In genomic region chr3:69113536-69113935, GRCh38 we compare ENCODE assay signal across 31 cellular contexts. TPM values are rescaled to one million over a fixed set of nuclear protein-coding genes. Genes with fewer than 3 reads are reported as not detected.
DNase-seq lines count a peak whose midpoint lies in the region; ATAC-seq and TF ChIP-seq lines count a peak whose summit lies in the region.
"Had no signal": no experiment of that assay in that cellular context is flagged by ENCODE, and none has a peak within 500 bp of the region (broad histone marks: within the 10 kb centered on the region; RNA-seq: fewer than 3 reads in every experiment).

No MANE protein-coding gene starts in this region.

- H3K27me3 ChIP-seq in DND-41 (ENCODE audit: insufficient read depth, low read length, poor library complexity) (no peaks in the 10 kb centered on the region), ovary (no peaks in the 10 kb centered on the region)

- no peak overlapping the region for H3K9ac ChIP-seq in DND-41 (ENCODE audit: low read depth, low read length)

- no peak for TF ChIP-seq POLR2A in ovary (IDR thresholded peaks at IDR 0.05)

- TF ChIP-seq EP300 in ovary (IDR thresholded peaks at IDR 0.05) = no peak

- H3K27ac ChIP-seq in DND-41 (ENCODE audit: low read length) (no peak overlapping the region), ovary (no peak overlapping the region)
- H3K27ac ChIP-seq: epithelial cell of prostate, skin epidermis, thoracic aorta had no signal

- 0 out of 2 replicates have a peak overlapping the region, but pooled peaks have one; percentile 7 for H2AFZ ChIP-seq in DND-41 (ENCODE audit: low read depth, low read length)

- 81 to 83% (median 81%) methylated on average over 3 of the region's 3 CpGs for WGBS in ovary, 3 donors

- H3K9me3 ChIP-seq in DND-41 (ENCODE audit: insufficient read depth, low read length, severe bottlenecking) = no peaks in the 10 kb centered on the region
- no peaks in the 10 kb centered on the region for H3K9me3 ChIP-seq in ovary
- H3K9me3 ChIP-seq: thoracic aorta had no signal

- intact Hi-C loops in ovary (cut with DNase I) = no loop called here

- H3K4me1 ChIP-seq in DND-41 (ENCODE audit: insufficient read depth, low read length) (no peaks in the 10 kb centered on the region), ovary (ENCODE audit: insufficient read depth) (no peaks in the 10 kb centered on the region)

- H4K20me1 ChIP-seq in DND-41 (ENCODE audit: insufficient read depth, low read length) = no peaks in the 10 kb centered on the region

- H3K79me2 ChIP-seq in DND-41 (ENCODE audit: insufficient read depth, low read length) = no peaks in the 10 kb centered on the region

- ATAC-seq in DND-41 (ENCODE audit: insufficient read depth, low read depth) = peak; percentile 55; the same call in 1 of the 3 replicates
- ATAC-seq: activated CD4-positive, alpha-beta T cell treated with anti-CD3 and anti-CD28 coated beads for 36 hours; activated T-cell treated with anti-CD3 and anti-CD28 coated beads, Interleukin-2, amount 50 U/mL, for 72 hours; natural killer cell; PC-3; stimulated activated naive B cell treated with anti-CD40 and anti-IgM and Interleukin-4, amounts not matched to agents 10 μg/mL and 1 μg/mL and 100 μg/mL, for 72 hours had no signal

- no peak overlapping the region for H3K4me2 ChIP-seq in DND-41 (ENCODE audit: insufficient read depth, low read length)

- DNase-seq in DND-41 = no peak
- peak; percentile 64 for DNase-seq in RPMI7951 (ENCODE audit: low read depth)
- DNase-seq in fibroblast of the aortic adventitia (ENCODE audit: low read depth) = peak; percentile 63
- peak; percentile 83 for DNase-seq in myocyte (ENCODE audit: low read depth)
- no peak for DNase-seq in pons (ENCODE audit: low spot score)
- DNase-seq in D341Med (ENCODE audit: low spot score) = no peak
- no peak for DNase-seq in NCI-H446 treated with DMSO at 0.1 percent for 48 hours (lab: John Stamatoyannopoulos, UW)
- DNase-seq in ovary = no peak
- DNase-seq: activated CD4-positive, alpha-beta T cell treated with anti-CD3 and anti-CD28 coated beads for 36 hours; activated naive CD4-positive, alpha-beta T cell treated with anti-CD3 and anti-CD28 coated beads for 36 hours; activated T-cell treated with anti-CD3 and anti-CD28 coated beads, Interleukin-2, amount 50 U/mL, for 72 hours; aorta; CD4-positive, alpha-beta memory T cell; cerebellar nuclear complex; DMS53; GF-D8; H9; KBM-7; kidney; natural killer cell; NCI-H2029; NCI-H345; PC-3; posterior cingulate gyrus; SIG-M5; stimulated activated CD4-positive, alpha-beta T cell treated with anti-CD3 and anti-CD28 coated beads, Interleukin-2, amount 100 ng/mL, for 24 hours; stimulated activated naive B cell treated with anti-CD40 and anti-IgM and Interleukin-4, amounts not matched to agents 10 μg/mL and 1 μg/mL and 100 μg/mL, for 72 hours; T-helper 1 cell had no signal

- H3K36me3 ChIP-seq in DND-41 (ENCODE audit: insufficient read depth, low read length) (no peaks in the 10 kb centered on the region), ovary (no peaks in the 10 kb centered on the region)
- H3K36me3 ChIP-seq: thoracic aorta had no signal

- H3K4me3 ChIP-seq in DND-41 (ENCODE audit: low read depth in 1 of 2, low read length in 2 of 2) = no peak overlapping the region
- no peak overlapping the region for H3K4me3 ChIP-seq in fibroblast of the aortic adventitia (ENCODE audit: low read depth, low read length)
- no peak overlapping the region for H3K4me3 ChIP-seq in ovary
- H3K4me3 ChIP-seq: skin epidermis, thoracic aorta had no signal

- TF ChIP-seq CTCF in DND-41 (IDR thresholded peaks at IDR 0.05; ENCODE audit: borderline replicate concordance, extremely low read depth, low read length, poor library complexity, severe bottlenecking) (no peak), fibroblast of the aortic adventitia (IDR thresholded peaks at IDR 0.05; ENCODE audit: insufficient read depth, low read length) (no peak), ovary (IDR thresholded peaks at IDR 0.05) (no peak)

RNA-seq across cellular contexts. Expression of gene LMOD3, which starts 8.9 kb away (rescaled TPM):
- not detected in 2 replicates for total RNA-seq in RPMI7951 (2014; rRNA removed; shearing (Covaris generic))
- not detected in 2 replicates for total RNA-seq in fibroblast of the aortic adventitia (ENCODE audit: low replicate concordance)
- total RNA-seq in myocyte = 71.3 and 168 TPM in 2 replicates
- 12.5 TPM for polyA plus RNA-seq in myocyte (2012)
- total RNA-seq in ovary = under 1 TPM in 1 of 7 donors, not detected in 6; 0.10 TPM
- under 1 TPM; 0.13 to 0.36 TPM for polyA plus RNA-seq in ovary
- total RNA-seq: activated CD4-positive, alpha-beta T cell treated with anti-CD3 and anti-CD28 coated beads for 36 hours; activated naive CD4-positive, alpha-beta T cell treated with anti-CD3 and anti-CD28 coated beads for 36 hours; activated T-cell treated with anti-CD3 and anti-CD28 coated beads, Interleukin-2, amount 50 U/mL, for 72 hours; CD4-positive, alpha-beta memory T cell; H9; natural killer cell; PC-3; thoracic aorta had no signal
- polyA plus RNA-seq: aorta had no signal

RNA-seq across cellular contexts. Expression of gene ARL6IP5, which starts 28.8 kb away (rescaled TPM):
- 167 and 175 TPM in 2 replicates for total RNA-seq in RPMI7951 (2014; rRNA removed; shearing (Covaris generic))
- total RNA-seq in fibroblast of the aortic adventitia (ENCODE audit: low replicate concordance) (108 and 177 TPM in 2 replicates), myocyte (275 and 433 TPM in 2 replicates), ovary (100 to 1,000 TPM in 1 of 7 donors, 10 to 100 TPM in 6; 59.0 to 114 (median 77.4) TPM)
- 142 TPM for polyA plus RNA-seq in myocyte (2012)
- polyA plus RNA-seq in ovary = 100 to 1,000 TPM in 1 of 2 donors, 10 to 100 TPM in 1; 80.7 to 197 TPM

RNA-seq across cellular contexts. Expression of gene UBA3, which starts 33.4 kb away (rescaled TPM):
- 104 and 127 TPM in 2 replicates for total RNA-seq in RPMI7951 (2014; rRNA removed; shearing (Covaris generic))
- total RNA-seq in fibroblast of the aortic adventitia (ENCODE audit: low replicate concordance) = 46.4 and 76.9 TPM in 2 replicates
- total RNA-seq in myocyte = 69.4 and 82.5 TPM in 2 replicates
- polyA plus RNA-seq in myocyte (2012) = 41.5 TPM
- total RNA-seq in ovary = 10 to 100 TPM; 43.7 to 54.9 (median 49.5) TPM
- 10 to 100 TPM; 34.7 to 42.9 TPM for polyA plus RNA-seq in ovary

Comparison
In these comparisons a context has a peak if more than half of its experiments do, and no peak if none do; other contexts are left out.
1. DNase-seq: peak in RPMI7951 (single experiment), fibroblast of the aortic adventitia (single experiment) and myocyte (single experiment); none in DND-41 (single experiment), pons (single experiment), D341Med (single experiment), NCI-H446 treated with DMSO at 0.1 percent for 48 hours (single experiment) and ovary (0 of 5).
2. RNA of gene LMOD3, which starts 8.9 kb away (total RNA-seq): 71.3 to 168 TPM in myocyte; not detected in RPMI7951, not detected in fibroblast of the aortic adventitia and 0.10 TPM in ovary; every median in the first group is over 10 times any median in the second.